Comparison of ENCODE assay signal across 1 cellular context in the genomic region with DNA sequence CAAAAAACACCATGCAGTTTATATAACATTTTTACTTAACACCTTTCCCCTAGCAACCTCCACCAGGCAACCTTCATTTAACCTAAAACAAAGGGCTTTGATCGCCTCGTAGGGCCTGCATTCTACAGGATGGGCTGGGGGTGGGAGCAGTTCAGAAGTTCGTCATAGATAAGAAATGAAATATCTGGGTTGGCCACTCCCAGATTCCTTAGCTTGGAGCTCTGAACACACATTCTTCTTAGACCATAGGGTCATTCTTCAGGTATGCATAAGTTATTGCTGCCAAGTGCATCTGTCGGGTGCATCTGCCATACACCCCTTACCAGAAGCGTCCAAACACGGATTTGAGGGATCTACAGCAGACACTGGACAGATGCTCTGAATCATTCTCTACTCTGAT.
TF ChIP-seq lines count a peak whose summit lies in the region.

No MANE protein-coding gene starts in this region.

TF ChIP-seq in K562, 482 proteins besides CTCF, POLR2A, EP300 and RAD21 (continued from another document):
- TF ChIP-seq SMARCB1 (IDR thresholded peaks at IDR 0.05; ENCODE audit: insufficient read length, low read depth), result no peak
- TF ChIP-seq, protein P1, sequence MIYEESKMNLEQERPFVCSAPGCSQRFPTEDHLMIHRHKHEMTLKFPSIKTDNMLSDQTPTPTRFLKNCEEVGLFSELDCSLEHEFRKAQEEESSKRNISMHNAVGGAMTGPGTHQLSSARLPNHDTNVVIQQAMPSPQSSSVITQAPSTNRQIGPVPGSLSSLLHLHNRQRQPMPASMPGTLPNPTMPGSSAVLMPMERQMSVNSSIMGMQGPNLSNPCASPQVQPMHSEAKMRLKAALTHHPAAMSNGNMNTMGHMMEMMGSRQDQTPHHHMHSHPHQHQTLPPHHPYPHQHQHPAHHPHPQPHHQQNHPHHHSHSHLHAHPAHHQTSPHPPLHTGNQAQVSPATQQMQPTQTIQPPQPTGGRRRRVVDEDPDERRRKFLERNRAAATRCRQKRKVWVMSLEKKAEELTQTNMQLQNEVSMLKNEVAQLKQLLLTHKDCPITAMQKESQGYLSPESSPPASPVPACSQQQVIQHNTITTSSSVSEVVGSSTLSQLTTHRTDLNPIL (CRISPR knock-in tag; IDR thresholded peaks at IDR 0.05), result no peak
- TF ChIP-seq EP400 (IDR thresholded peaks at IDR 0.05), result no peak
- 0 out of 2 replicates have a peak, but pooled peaks have one; percentile 57 for TF ChIP-seq ZNF431 (CRISPR knock-in tag; IDR thresholded peaks at IDR 0.05)
- TF ChIP-seq, protein P2, sequence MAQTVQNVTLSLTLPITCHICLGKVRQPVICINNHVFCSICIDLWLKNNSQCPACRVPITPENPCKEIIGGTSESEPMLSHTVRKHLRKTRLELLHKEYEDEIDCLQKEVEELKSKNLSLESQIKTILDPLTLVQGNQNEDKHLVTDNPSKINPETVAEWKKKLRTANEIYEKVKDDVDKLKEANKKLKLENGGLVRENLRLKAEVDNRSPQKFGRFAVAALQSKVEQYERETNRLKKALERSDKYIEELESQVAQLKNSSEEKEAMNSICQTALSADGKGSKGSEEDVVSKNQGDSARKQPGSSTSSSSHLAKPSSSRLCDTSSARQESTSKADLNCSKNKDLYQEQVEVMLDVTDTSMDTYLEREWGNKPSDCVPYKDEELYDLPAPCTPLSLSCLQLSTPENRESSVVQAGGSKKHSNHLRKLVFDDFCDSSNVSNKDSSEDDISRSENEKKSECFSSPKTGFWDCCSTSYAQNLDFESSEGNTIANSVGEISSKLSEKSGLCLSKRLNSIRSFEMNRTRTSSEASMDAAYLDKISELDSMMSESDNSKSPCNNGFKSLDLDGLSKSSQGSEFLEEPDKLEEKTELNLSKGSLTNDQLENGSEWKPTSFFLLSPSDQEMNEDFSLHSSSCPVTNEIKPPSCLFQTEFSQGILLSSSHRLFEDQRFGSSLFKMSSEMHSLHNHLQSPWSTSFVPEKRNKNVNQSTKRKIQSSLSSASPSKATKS (CRISPR knock-in tag; IDR thresholded peaks at IDR 0.05), result no peak
- no peak for TF ChIP-seq MECOM (CRISPR knock-in tag; IDR thresholded peaks at IDR 0.05)
- TF ChIP-seq YBX1 (IDR thresholded peaks at IDR 0.05), result no peak
- 0 out of 2 replicates have a peak, but pooled peaks have one; percentile 13 for TF ChIP-seq ARID1B (IDR thresholded peaks at IDR 0.05)
- no peak for TF ChIP-seq KAT8 (IDR thresholded peaks at IDR 0.05; ENCODE audit: low read depth)
- no peak for TF ChIP-seq PML (IDR thresholded peaks at IDR 0.05; ENCODE audit: low read length)
- no peak for TF ChIP-seq ZNF436 (CRISPR knock-in tag; IDR thresholded peaks at IDR 0.05)
- TF ChIP-seq TEAD4 (IDR thresholded peaks at IDR 0.05; ENCODE audit: low read length), result peak; percentile 47; the same call in 1 of the 2 replicates
- no peak for TF ChIP-seq TEAD4 (CRISPR knock-in tag; IDR thresholded peaks at IDR 0.05; ENCODE audit: borderline replicate concordance)
- TF ChIP-seq, protein P3, sequence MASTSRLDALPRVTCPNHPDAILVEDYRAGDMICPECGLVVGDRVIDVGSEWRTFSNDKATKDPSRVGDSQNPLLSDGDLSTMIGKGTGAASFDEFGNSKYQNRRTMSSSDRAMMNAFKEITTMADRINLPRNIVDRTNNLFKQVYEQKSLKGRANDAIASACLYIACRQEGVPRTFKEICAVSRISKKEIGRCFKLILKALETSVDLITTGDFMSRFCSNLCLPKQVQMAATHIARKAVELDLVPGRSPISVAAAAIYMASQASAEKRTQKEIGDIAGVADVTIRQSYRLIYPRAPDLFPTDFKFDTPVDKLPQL (IDR thresholded peaks at IDR 0.05; ENCODE audit: extremely low read depth, insufficient read length), result no peak
- TF ChIP-seq CBFA2T3 (IDR thresholded peaks at IDR 0.05), result peak; percentile 55
- TF ChIP-seq PHF8 (IDR thresholded peaks at IDR 0.05; ENCODE audit: borderline replicate concordance, low read length), result no peak
- peak in 1 of 2 experiments; percentile 18; a peak in 1 of 4 replicates for TF ChIP-seq KDM1A (IDR thresholded peaks at IDR 0.05)
- no peak for TF ChIP-seq ZNF695 (CRISPR knock-in tag; IDR thresholded peaks at IDR 0.05)
TF ChIP-seq in K562: peak in this region for 8.
